In genomic region chr5:150516011-150516410, GRCh38 we compare ENCODE assay signal across 11 cellular contexts. TPM values are rescaled to one million over a fixed set of nuclear protein-coding genes. Genes with fewer than 3 reads are reported as not detected.
A peak's percentile ranks its signal among the peaks of the same experiment; 100 is the strongest.
DNase-seq lines count a peak whose midpoint lies in the region; ATAC-seq, FAIRE-seq and TF ChIP-seq lines count a peak whose summit lies in the region.
"Had no signal": no experiment of that assay in that cellular context is flagged by ENCODE, and none has a peak within 500 bp of the region (broad histone marks: within the 10 kb centered on the region; RNA-seq: fewer than 3 reads in every experiment).

No MANE protein-coding gene starts in this region.

- H3K27me3 Mint-ChIP-seq in neural crest cell (ENCODE audit: low read depth): no peaks in the 10 kb centered on the region
- no peaks in the 10 kb centered on the region for H3K27me3 Mint-ChIP-seq in MCF 10A (ENCODE audit: insufficient read depth, unreplicated experiment)

- CTCF ChIA-PET in MCF 10A (lab: Yijun Ruan, JAX): interaction anchor here (0.5 to 5.1 kb wide), 10 partner anchors 9 to 348 kb away, joined by 3 to 19 read pairs (median 7); no protein-coding TSS in a partner anchor

- H3K36me3 Mint-ChIP-seq in neural crest cell (ENCODE audit: low read depth): no peaks in the 10 kb centered on the region
- H3K36me3 Mint-ChIP-seq in MCF 10A (ENCODE audit: insufficient read depth, unreplicated experiment): peaks cover 25% of the 10 kb centered on the region
- H3K36me3 Mint-ChIP-seq: CD4-positive, CD25-positive, alpha-beta regulatory T cell had no signal

- no TSS peak for BruUV-seq in MCF 10A (replicated peaks; lab: Mats Ljungman, UMichigan)

- no peak for ATAC-seq in GM18870 (IDR thresholded peaks at IDR 0.05; ENCODE audit: unreplicated experiment)

- POLR2A ChIA-PET in MCF 10A (lab: Yijun Ruan, JAX): interaction anchor here (0.8 to 3.4 kb wide), 5 partner anchors 8 to 243 kb away, joined by 3 to 45 read pairs (median 7); partner anchors contain the start of genes DCTN4 and NDST1

- peak overlapping the region; percentile 86 for H3K27ac Mint-ChIP-seq in neural crest cell (ENCODE audit: unreplicated experiment)
- H3K27ac Mint-ChIP-seq in MCF 10A (ENCODE audit: low read depth, unreplicated experiment): no peak overlapping the region
- H3K27ac Mint-ChIP-seq: CD4-positive, CD25-positive, alpha-beta regulatory T cell had no signal

- no peak for FAIRE-seq in RCC 7860 (lab: Jason Lieb, UNC)
- FAIRE-seq: bronchial epithelial cell had no signal

- intact Hi-C loops in MCF 10A (cut with micrococcal nuclease): no loop called here

- H3K9me3 Mint-ChIP-seq in neural crest cell (no peaks in the 10 kb centered on the region), MCF 10A (ENCODE audit: unreplicated experiment) (no peaks in the 10 kb centered on the region)

- H3K4me3 Mint-ChIP-seq in neural crest cell (no peak overlapping the region), MCF 10A (ENCODE audit: unreplicated experiment) (no peak overlapping the region)
- H3K4me3 Mint-ChIP-seq: CD4-positive, CD25-positive, alpha-beta regulatory T cell had no signal

- peaks cover 54% of the 10 kb centered on the region for H3K4me1 Mint-ChIP-seq in neural crest cell
- peaks cover 57% of the 10 kb centered on the region for H3K4me1 Mint-ChIP-seq in MCF 10A (ENCODE audit: insufficient read depth, unreplicated experiment)
- H3K4me1 Mint-ChIP-seq: CD4-positive, CD25-positive, alpha-beta regulatory T cell had no signal

- TF ChIP-seq CTCF in neural crest cell (conservative IDR thresholded peaks at IDR 0.05) (no peak), MCF 10A (IDR thresholded peaks at IDR 0.05; ENCODE audit: unreplicated experiment) (no peak)

- peak; percentile 34 for DNase-seq in AG08395 (ENCODE audit: low spot score)
- peak; percentile 76 for DNase-seq in RCC 7860 (ENCODE audit: low spot score)
- peak; percentile 60 for DNase-seq in fibroblast of peridontal ligament (ENCODE audit: extremely low read depth)
- DNase-seq in neural crest cell (ENCODE audit: low read depth, low spot score): no peak
- no peak for DNase-seq in stimulated activated CD4-positive, alpha-beta T cell treated with anti-CD3 and anti-CD28 coated beads, Interleukin-12 subunit alpha, Interleukin-12 subunit beta, amount 100 ng/mL, for 4 hours
- DNase-seq in MCF 10A (ENCODE audit: unreplicated experiment): no peak
- DNase-seq in NCI-H146 (lab: John Stamatoyannopoulos, UW): no peak
- DNase-seq: CD4-positive, CD25-positive, alpha-beta regulatory T cell; NCI-H2029 treated with DMSO at 0.1 percent for 48 hours had no signal

RNA-seq across cellular contexts. Expression of gene NDST1, which starts 8.1 kb away (rescaled TPM):
- 108 and 112 TPM in 2 replicates for total RNA-seq in neural crest cell
- 68.9 and 79.3 TPM in 2 replicates for total RNA-seq in MCF 10A (2022)

Comparison
In these comparisons a context has a peak if more than half of its experiments do, and no peak if none do; other contexts are left out.
1. DNase-seq: peak in AG08395 (single experiment), RCC 7860 (single experiment) and fibroblast of peridontal ligament (single experiment); none in neural crest cell (single experiment), stimulated activated CD4-positive, alpha-beta T cell treated with anti-CD3 and anti-CD28 coated beads, Interleukin-12 subunit alpha, Interleukin-12 subunit beta, amount 100 ng/mL, for 4 hours (single experiment), MCF 10A (single experiment) and NCI-H146 (single experiment).